Comparison of ENCODE assay signal across 1 cellular context in the genomic region with DNA sequence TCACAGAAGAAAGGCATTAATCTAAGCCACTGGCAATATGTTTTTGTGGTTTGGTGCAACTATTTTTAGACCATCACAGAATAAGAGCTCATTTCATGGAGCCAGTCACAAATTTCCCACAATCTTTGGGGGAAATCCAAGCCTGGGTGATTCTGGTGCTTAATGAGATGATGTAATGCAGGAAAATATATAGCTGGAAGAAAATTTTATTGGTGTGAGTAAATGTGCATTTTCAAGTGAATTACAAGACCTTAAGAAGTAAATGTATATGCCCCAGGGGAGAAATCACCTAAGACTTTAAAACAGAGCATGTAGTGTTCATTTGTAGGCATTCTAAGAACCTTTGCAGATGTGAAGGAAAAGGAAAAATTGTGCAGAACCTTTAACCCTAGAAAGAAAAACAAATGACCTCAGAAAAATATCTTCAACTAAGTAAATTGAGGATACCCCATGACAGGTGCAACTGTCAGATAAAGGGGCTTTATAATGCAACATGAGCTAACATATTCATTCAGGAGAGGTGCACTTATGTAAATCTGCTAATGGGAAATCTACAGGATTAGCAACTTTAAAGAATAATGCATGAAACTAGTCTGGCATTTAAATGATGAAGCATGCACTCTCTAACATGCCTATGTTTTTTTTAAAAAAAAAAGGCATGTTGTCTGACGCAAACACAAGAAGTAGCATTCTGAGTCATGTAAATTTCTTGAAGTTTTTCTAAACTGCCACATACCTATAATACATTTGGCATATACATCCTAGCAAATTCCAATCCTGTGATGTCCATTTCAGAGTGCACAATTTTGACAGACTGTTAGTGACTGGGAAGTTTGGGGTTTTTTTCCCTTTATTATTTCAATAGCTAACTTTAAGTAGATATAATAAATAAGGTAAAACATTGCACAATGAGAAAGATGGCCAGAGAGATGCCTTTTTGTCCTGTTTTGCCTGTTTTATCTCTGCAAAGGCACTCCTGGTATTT.
TF ChIP-seq lines count a peak whose summit lies in the region.

No MANE protein-coding gene starts in this region.

TF ChIP-seq in HEK293, 187 proteins besides CTCF, POLR2A, EP300 and RAD21 (continued from another document and continues in another):
- TF ChIP-seq, protein P1, sequence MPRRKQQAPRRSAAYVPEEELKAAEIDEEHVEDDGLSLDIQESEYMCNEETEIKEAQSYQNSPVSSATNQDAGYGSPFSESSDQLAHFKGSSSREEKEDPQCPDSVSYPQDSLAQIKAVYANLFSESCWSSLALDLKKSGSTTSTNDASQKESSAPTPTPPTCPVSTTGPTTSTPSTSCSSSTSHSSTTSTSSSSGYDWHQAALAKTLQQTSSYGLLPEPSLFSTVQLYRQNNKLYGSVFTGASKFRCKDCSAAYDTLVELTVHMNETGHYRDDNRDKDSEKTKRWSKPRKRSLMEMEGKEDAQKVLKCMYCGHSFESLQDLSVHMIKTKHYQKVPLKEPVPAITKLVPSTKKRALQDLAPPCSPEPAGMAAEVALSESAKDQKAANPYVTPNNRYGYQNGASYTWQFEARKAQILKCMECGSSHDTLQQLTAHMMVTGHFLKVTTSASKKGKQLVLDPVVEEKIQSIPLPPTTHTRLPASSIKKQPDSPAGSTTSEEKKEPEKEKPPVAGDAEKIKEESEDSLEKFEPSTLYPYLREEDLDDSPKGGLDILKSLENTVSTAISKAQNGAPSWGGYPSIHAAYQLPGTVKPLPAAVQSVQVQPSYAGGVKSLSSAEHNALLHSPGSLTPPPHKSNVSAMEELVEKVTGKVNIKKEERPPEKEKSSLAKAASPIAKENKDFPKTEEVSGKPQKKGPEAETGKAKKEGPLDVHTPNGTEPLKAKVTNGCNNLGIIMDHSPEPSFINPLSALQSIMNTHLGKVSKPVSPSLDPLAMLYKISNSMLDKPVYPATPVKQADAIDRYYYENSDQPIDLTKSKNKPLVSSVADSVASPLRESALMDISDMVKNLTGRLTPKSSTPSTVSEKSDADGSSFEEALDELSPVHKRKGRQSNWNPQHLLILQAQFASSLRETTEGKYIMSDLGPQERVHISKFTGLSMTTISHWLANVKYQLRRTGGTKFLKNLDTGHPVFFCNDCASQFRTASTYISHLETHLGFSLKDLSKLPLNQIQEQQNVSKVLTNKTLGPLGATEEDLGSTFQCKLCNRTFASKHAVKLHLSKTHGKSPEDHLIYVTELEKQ (tag by site-specific recombination; IDR thresholded peaks at IDR 0.05; ENCODE audit: borderline replicate concordance), result peak; percentile 76; the same call in 1 of the 2 replicates
- TF ChIP-seq ZNF670 (tag by site-specific recombination; IDR thresholded peaks at IDR 0.05; ENCODE audit: low read depth) (no peak), ZNF366 (tag by site-specific recombination; conservative IDR thresholded peaks at IDR 0.05) (peak; percentile 51), ZNF624 (tag by site-specific recombination; IDR thresholded peaks at IDR 0.05) (no peak), ZNF660 (tag by site-specific recombination; IDR thresholded peaks at IDR 0.05) (no peak), OSR2 (tag by site-specific recombination; IDR thresholded peaks at IDR 0.05) (peak; percentile 72; the same call in 1 of the 2 replicates), KLF8 (tag by site-specific recombination; IDR thresholded peaks at IDR 0.05) (peak; percentile 80), SALL2 (tag by site-specific recombination; IDR thresholded peaks at IDR 0.05; ENCODE audit: borderline replicate concordance) (no peak), ZNF654 (tag by site-specific recombination; IDR thresholded peaks at IDR 0.05; ENCODE audit: low read depth) (no peak), ZNF837 (tag by site-specific recombination; IDR thresholded peaks at IDR 0.05) (no peak), ZNF223 (tag by site-specific recombination; IDR thresholded peaks at IDR 0.05) (no peak), MZF1 (tag by site-specific recombination; IDR thresholded peaks at IDR 0.05; ENCODE audit: borderline replicate concordance) (peak; percentile 12; the same call in 1 of the 2 replicates), ZFP37 (tag by site-specific recombination; IDR thresholded peaks at IDR 0.05) (no peak), ZBTB1 (tag by site-specific recombination; IDR thresholded peaks at IDR 0.05) (peak; percentile 80), ZNF311 (tag by site-specific recombination; IDR thresholded peaks at IDR 0.05; ENCODE audit: borderline replicate concordance) (no peak), ZNF202 (tag by site-specific recombination; IDR thresholded peaks at IDR 0.05; ENCODE audit: borderline replicate concordance) (no peak), ZNF621 (tag by site-specific recombination; IDR thresholded peaks at IDR 0.05) (no peak), ZXDB (tag by site-specific recombination; IDR thresholded peaks at IDR 0.05) (peak; percentile 88), ZNF510 (tag by site-specific recombination; IDR thresholded peaks at IDR 0.05; ENCODE audit: insufficient replicate concordance) (peak; percentile 13), WT1 (tag by site-specific recombination; IDR thresholded peaks at IDR 0.05) (peak; percentile 57)
- TF ChIP-seq, protein P2, sequence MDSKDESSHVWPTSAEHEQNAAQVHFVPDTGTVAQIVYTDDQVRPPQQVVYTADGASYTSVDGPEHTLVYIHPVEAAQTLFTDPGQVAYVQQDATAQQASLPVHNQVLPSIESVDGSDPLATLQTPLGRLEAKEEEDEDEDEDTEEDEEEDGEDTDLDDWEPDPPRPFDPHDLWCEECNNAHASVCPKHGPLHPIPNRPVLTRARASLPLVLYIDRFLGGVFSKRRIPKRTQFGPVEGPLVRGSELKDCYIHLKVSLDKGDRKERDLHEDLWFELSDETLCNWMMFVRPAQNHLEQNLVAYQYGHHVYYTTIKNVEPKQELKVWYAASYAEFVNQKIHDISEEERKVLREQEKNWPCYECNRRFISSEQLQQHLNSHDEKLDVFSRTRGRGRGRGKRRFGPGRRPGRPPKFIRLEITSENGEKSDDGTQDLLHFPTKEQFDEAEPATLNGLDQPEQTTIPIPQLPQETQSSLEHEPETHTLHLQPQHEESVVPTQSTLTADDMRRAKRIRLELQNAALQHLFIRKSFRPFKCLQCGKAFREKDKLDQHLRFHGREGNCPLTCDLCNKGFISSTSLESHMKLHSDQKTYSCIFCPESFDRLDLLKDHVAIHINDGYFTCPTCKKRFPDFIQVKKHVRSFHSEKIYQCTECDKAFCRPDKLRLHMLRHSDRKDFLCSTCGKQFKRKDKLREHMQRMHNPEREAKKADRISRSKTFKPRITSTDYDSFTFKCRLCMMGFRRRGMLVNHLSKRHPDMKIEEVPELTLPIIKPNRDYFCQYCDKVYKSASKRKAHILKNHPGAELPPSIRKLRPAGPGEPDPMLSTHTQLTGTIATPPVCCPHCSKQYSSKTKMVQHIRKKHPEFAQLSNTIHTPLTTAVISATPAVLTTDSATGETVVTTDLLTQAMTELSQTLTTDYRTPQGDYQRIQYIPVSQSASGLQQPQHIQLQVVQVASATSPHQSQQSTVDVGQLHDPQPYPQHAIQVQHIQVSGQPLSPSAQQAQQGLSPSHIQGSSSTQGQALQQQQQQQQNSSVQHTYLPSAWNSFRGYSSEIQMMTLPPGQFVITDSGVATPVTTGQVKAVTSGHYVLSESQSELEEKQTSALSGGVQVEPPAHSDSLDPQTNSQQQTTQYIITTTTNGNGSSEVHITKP (tag by site-specific recombination; IDR thresholded peaks at IDR 0.05), result 0 out of 2 replicates have a peak, but pooled peaks have one; percentile 21
- TF ChIP-seq, protein P3, sequence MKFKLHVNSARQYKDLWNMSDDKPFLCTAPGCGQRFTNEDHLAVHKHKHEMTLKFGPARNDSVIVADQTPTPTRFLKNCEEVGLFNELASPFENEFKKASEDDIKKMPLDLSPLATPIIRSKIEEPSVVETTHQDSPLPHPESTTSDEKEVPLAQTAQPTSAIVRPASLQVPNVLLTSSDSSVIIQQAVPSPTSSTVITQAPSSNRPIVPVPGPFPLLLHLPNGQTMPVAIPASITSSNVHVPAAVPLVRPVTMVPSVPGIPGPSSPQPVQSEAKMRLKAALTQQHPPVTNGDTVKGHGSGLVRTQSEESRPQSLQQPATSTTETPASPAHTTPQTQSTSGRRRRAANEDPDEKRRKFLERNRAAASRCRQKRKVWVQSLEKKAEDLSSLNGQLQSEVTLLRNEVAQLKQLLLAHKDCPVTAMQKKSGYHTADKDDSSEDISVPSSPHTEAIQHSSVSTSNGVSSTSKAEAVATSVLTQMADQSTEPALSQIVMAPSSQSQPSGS (tag by site-specific recombination; IDR thresholded peaks at IDR 0.05; ENCODE audit: low read depth), result peak; percentile 79
- TF ChIP-seq, protein P4, sequence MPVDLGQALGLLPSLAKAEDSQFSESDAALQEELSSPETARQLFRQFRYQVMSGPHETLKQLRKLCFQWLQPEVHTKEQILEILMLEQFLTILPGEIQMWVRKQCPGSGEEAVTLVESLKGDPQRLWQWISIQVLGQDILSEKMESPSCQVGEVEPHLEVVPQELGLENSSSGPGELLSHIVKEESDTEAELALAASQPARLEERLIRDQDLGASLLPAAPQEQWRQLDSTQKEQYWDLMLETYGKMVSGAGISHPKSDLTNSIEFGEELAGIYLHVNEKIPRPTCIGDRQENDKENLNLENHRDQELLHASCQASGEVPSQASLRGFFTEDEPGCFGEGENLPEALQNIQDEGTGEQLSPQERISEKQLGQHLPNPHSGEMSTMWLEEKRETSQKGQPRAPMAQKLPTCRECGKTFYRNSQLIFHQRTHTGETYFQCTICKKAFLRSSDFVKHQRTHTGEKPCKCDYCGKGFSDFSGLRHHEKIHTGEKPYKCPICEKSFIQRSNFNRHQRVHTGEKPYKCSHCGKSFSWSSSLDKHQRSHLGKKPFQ (tag by site-specific recombination; IDR thresholded peaks at IDR 0.05), result peak; percentile 72
- TF ChIP-seq, protein P5, sequence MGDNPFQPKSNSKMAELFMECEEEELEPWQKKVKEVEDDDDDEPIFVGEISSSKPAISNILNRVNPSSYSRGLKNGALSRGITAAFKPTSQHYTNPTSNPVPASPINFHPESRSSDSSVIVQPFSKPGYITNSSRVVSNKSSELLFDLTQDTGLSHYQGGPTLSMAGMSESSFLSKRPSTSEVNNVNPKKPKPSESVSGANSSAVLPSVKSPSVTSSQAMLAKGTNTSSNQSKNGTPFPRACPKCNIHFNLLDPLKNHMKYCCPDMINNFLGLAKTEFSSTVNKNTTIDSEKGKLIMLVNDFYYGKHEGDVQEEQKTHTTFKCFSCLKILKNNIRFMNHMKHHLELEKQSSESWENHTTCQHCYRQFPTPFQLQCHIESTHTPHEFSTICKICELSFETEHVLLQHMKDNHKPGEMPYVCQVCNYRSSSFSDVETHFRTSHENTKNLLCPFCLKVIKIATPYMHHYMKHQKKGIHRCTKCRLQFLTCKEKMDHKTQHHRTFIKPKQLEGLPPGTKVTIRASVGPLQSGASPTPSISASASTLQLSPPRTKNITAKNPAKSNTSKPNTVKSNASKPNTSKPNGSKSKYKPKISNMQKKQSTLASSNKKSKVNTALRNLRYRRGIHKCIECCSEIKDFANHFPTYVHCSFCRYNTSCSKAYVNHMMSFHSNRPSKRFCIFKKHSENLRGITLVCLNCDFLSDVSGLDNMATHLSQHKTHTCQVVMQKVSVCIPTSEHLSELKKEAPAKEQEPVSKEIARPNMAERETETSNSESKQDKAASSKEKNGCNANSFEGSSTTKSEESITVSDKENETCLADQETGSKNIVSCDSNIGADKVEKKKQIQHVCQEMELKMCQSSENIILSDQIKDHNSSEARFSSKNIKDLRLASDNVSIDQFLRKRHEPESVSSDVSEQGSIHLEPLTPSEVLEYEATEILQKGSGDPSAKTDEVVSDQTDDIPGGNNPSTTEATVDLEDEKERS (tag by site-specific recombination; IDR thresholded peaks at IDR 0.05), result no peak
- TF ChIP-seq, protein P6, sequence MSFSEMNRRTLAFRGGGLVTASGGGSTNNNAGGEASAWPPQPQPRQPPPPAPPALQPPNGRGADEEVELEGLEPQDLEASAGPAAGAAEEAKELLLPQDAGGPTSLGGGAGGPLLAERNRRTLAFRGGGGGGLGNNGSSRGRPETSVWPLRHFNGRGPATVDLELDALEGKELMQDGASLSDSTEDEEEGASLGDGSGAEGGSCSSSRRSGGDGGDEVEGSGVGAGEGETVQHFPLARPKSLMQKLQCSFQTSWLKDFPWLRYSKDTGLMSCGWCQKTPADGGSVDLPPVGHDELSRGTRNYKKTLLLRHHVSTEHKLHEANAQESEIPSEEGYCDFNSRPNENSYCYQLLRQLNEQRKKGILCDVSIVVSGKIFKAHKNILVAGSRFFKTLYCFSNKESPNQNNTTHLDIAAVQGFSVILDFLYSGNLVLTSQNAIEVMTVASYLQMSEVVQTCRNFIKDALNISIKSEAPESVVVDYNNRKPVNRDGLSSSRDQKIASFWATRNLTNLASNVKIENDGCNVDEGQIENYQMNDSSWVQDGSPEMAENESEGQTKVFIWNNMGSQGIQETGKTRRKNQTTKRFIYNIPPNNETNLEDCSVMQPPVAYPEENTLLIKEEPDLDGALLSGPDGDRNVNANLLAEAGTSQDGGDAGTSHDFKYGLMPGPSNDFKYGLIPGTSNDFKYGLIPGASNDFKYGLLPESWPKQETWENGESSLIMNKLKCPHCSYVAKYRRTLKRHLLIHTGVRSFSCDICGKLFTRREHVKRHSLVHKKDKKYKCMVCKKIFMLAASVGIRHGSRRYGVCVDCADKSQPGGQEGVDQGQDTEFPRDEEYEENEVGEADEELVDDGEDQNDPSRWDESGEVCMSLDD (tag by site-specific recombination; IDR thresholded peaks at IDR 0.05), result no peak
- TF ChIP-seq, protein P7, sequence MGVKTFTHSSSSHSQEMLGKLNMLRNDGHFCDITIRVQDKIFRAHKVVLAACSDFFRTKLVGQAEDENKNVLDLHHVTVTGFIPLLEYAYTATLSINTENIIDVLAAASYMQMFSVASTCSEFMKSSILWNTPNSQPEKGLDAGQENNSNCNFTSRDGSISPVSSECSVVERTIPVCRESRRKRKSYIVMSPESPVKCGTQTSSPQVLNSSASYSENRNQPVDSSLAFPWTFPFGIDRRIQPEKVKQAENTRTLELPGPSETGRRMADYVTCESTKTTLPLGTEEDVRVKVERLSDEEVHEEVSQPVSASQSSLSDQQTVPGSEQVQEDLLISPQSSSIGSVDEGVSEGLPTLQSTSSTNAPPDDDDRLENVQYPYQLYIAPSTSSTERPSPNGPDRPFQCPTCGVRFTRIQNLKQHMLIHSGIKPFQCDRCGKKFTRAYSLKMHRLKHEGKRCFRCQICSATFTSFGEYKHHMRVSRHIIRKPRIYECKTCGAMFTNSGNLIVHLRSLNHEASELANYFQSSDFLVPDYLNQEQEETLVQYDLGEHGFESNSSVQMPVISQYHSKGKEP (tag by site-specific recombination; IDR thresholded peaks at IDR 0.05), result peak; percentile 89
- TF ChIP-seq, protein P8, sequence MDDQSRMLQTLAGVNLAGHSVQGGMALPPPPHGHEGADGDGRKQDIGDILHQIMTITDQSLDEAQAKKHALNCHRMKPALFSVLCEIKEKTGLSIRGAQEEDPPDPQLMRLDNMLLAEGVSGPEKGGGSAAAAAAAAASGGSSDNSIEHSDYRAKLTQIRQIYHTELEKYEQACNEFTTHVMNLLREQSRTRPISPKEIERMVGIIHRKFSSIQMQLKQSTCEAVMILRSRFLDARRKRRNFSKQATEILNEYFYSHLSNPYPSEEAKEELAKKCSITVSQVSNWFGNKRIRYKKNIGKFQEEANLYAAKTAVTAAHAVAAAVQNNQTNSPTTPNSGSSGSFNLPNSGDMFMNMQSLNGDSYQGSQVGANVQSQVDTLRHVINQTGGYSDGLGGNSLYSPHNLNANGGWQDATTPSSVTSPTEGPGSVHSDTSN (CRISPR knock-in tag; IDR thresholded peaks at IDR 0.05), result no peak
